ENCODE assay signal across 16 cellular contexts in genomic region chr4:158018090-158018808, GRCh38.
A peak's percentile ranks its signal among the peaks of the same experiment; 100 is the strongest.
DNase-seq lines count a peak whose midpoint lies in the region; ATAC-seq, FAIRE-seq and TF ChIP-seq lines count a peak whose summit lies in the region.
"Had no signal": no experiment of that assay in that cellular context is flagged by ENCODE, and none has a peak within 500 bp of the region (broad histone marks: within the 10 kb centered on the region; RNA-seq: fewer than 3 reads in every experiment).

No MANE protein-coding gene starts in this region.

- no peak overlapping the region for H3K9ac ChIP-seq in HCT116 (ENCODE audit: low read length)
- no peak overlapping the region for H3K9ac ChIP-seq in astrocyte (ENCODE audit: low read length)

- CTCF ChIA-PET in HCT116 (lab: Charles Lee) = no interaction called here

- H3K4me1 ChIP-seq in HCT116 (ENCODE audit: control insufficient read depth in 1 of 2, insufficient read depth in 2 of 2, low read length in 2 of 2) = peaks cover 4 to 19% of the 10 kb centered on the region in 2 experiments
- peaks cover 32% of the 10 kb centered on the region for H3K4me1 ChIP-seq in astrocyte (ENCODE audit: insufficient read depth, low read length)

- no peak for ATAC-seq in HCT116
- ATAC-seq in HG03442 (IDR thresholded peaks at IDR 0.05; ENCODE audit: unreplicated experiment) = no peak
- ATAC-seq: PC-3; stimulated activated naive CD8-positive, alpha-beta T cell treated with anti-CD3 and anti-CD28 coated beads, Interleukin-15, Interleukin-2, amounts not matched to agents 100 U/mL and 50 U/mL, for 24 hours had no signal

- H3K4me1 Mint-ChIP-seq in astrocyte (ENCODE audit: low read depth, unreplicated experiment) (peaks cover 51% of the 10 kb centered on the region), neural crest cell (peaks cover 45% of the 10 kb centered on the region)

- H3K27ac ChIP-seq in HCT116 (ENCODE audit: low read depth, low read length) (no peak overlapping the region), astrocyte (ENCODE audit: low read depth, low read length) (peak overlapping the region; percentile 24)

- H3K9me2 ChIP-seq in HCT116 (ENCODE audit: insufficient read depth) = no peaks in the 10 kb centered on the region

- intact Hi-C loops in HCT116 (cut with micrococcal nuclease) = no loop called here

- DNase-seq in HCT116 (ENCODE audit: low read depth, low spot score) (no peak), NOMO-1 (lab: John Stamatoyannopoulos, UW; ENCODE audit: unreplicated experiment in 2 of 2) (peak; percentile 68 to 83), astrocyte (ENCODE audit: low read depth) (peak; percentile 85), neural crest cell (ENCODE audit: low read depth, low spot score) (no peak), NCI-H2171 treated with DMSO at 0.1 percent for 48 hours (lab: John Stamatoyannopoulos, UW) (no peak), T-helper 9 cell (no peak), HCEC 1CT (no peak)
- DNase-seq: activated CD4-positive, CD25-positive, alpha-beta regulatory T cell treated with anti-CD3 and anti-CD28 coated beads, Interleukin-2, amount 50 U/mL, for 72 hours; cerebellar nuclear complex; midbrain; nucleus accumbens; PC-3; stimulated activated naive CD8-positive, alpha-beta T cell treated with anti-CD3 and anti-CD28 coated beads, Interleukin-15, Interleukin-2, amounts not matched to agents 100 U/mL and 50 U/mL, for 24 hours had no signal

- no peak for TF ChIP-seq POLR2A in HCT116 (IDR thresholded peaks at IDR 0.05; ENCODE audit: borderline replicate concordance, extremely low read depth, insufficient read depth, insufficient read length)

- RAD21 ChIA-PET in HCT116 (lab: Charles Lee; ENCODE audit: low non-redundant PET in 1 of 2, low total read pairs in 2 of 2, uncharacterized antibody in 2 of 2, unreplicated experiment in 2 of 2) = no interaction called here

- H3K4me3 Mint-ChIP-seq in astrocyte (ENCODE audit: unreplicated experiment) (no peak overlapping the region), neural crest cell (peak overlapping the region; percentile 9)
- H3K4me3 Mint-ChIP-seq: activated naive CD8-positive, alpha-beta T cell had no signal

- peak overlapping the region; percentile 70 for H3K27ac Mint-ChIP-seq in astrocyte (ENCODE audit: unreplicated experiment)
- H3K27ac Mint-ChIP-seq in neural crest cell (ENCODE audit: unreplicated experiment) = peak overlapping the region; percentile 46
- H3K27ac Mint-ChIP-seq: activated naive CD8-positive, alpha-beta T cell had no signal

- H3K4me2 ChIP-seq in HCT116 (ENCODE audit: low read length) = no peak overlapping the region
- H3K4me2 ChIP-seq in astrocyte (ENCODE audit: low read length) = peak overlapping the region; percentile 30

- no peak for TF ChIP-seq CTCF in HCT116 (IDR thresholded peaks at IDR 0.05 in 2 of 3, conservative IDR thresholded peaks at IDR 0.05 in 1 of 3; ENCODE audit: borderline replicate concordance in 1 of 3, insufficient read depth in 1 of 3, low read depth in 2 of 3, low read length in 2 of 3)
- TF ChIP-seq CTCF in astrocyte (IDR thresholded peaks at IDR 0.05; ENCODE audit: insufficient read depth, low read depth, low read length) = no peak
- TF ChIP-seq CTCF in neural crest cell (conservative IDR thresholded peaks at IDR 0.05) = no peak

- H3K36me3 ChIP-seq in HCT116 (ENCODE audit: control insufficient read depth in 1 of 2, insufficient read depth in 2 of 2, low read length in 2 of 2) (no peaks in the 10 kb centered on the region), astrocyte (ENCODE audit: insufficient read depth, low read length) (no peaks in the 10 kb centered on the region)

- no peak for TF ChIP-seq RAD21 in HCT116 (IDR thresholded peaks at IDR 0.05; ENCODE audit: low read depth)

- BruUV-seq in HCT116 (replicated peaks; lab: Mats Ljungman, UMichigan) = no TSS peak

- H3K4me3 ChIP-seq in HCT116 (replicated peaks in 1 of 2; ENCODE audit: low read depth in 1 of 2, low read length in 2 of 2) (no peak overlapping the region), astrocyte (ENCODE audit: insufficient read depth, low read depth, low read length) (no peak overlapping the region)

- H3K27me3 Mint-ChIP-seq in astrocyte (ENCODE audit: low read depth, unreplicated experiment) = no peaks in the 10 kb centered on the region
- H3K27me3 Mint-ChIP-seq in neural crest cell (ENCODE audit: low read depth) = no peaks in the 10 kb centered on the region

- H2AFZ ChIP-seq in HCT116 (ENCODE audit: low read depth, low read length, poor library complexity, severe bottlenecking) = peak overlapping the region; percentile 29
- H2AFZ ChIP-seq in astrocyte (ENCODE audit: low read depth, low read length) = no peak overlapping the region

- no peak for FAIRE-seq in astrocyte (lab: Jason Lieb, UNC)
- FAIRE-seq: urothelium cell line had no signal

- no peaks in the 10 kb centered on the region for H3K9me3 Mint-ChIP-seq in astrocyte (ENCODE audit: unreplicated experiment)
- no peaks in the 10 kb centered on the region for H3K9me3 Mint-ChIP-seq in neural crest cell

- H3K79me2 ChIP-seq in HCT116 (ENCODE audit: insufficient read depth, low read length) = no peaks in the 10 kb centered on the region
- H3K79me2 ChIP-seq in astrocyte (ENCODE audit: insufficient read depth, low read length) = no peaks in the 10 kb centered on the region

- no peaks in the 10 kb centered on the region for H4K20me1 ChIP-seq in HCT116 (ENCODE audit: insufficient read depth)
- no peaks in the 10 kb centered on the region for H4K20me1 ChIP-seq in astrocyte (ENCODE audit: insufficient read depth, low read length)

- no peaks in the 10 kb centered on the region for H3K9me3 ChIP-seq in HCT116 (ENCODE audit: control insufficient read depth in 1 of 2, insufficient read depth in 1 of 2, low read depth in 1 of 2, low read length in 2 of 2)
- H3K9me3 ChIP-seq in astrocyte (ENCODE audit: insufficient read depth, low read depth, low read length) = no peaks in the 10 kb centered on the region

- POLR2A ChIA-PET in HCT116 (lab: Charles Lee) = no interaction called here

- H3K27me3 ChIP-seq in HCT116 (ENCODE audit: insufficient read depth, low read length) (no peaks in the 10 kb centered on the region), astrocyte (ENCODE audit: insufficient read depth, low read length) (no peaks in the 10 kb centered on the region)

- H3K36me3 Mint-ChIP-seq in astrocyte (ENCODE audit: low read depth, unreplicated experiment) (no peaks in the 10 kb centered on the region), neural crest cell (ENCODE audit: low read depth) (no peaks in the 10 kb centered on the region)
- H3K36me3 Mint-ChIP-seq: activated naive CD8-positive, alpha-beta T cell had no signal

TF ChIP-seq in HCT116, 20 proteins besides CTCF, POLR2A, EP300 and RAD21:
- TF ChIP-seq EGR1 (IDR thresholded peaks at IDR 0.05; ENCODE audit: low read depth) (no peak), SRF (IDR thresholded peaks at IDR 0.05; ENCODE audit: low read depth) (no peak), EZH2 (IDR thresholded peaks at IDR 0.05) (no peak), REST (IDR thresholded peaks at IDR 0.05; ENCODE audit: low read depth) (no peak), YY1 (IDR thresholded peaks at IDR 0.05; ENCODE audit: extremely low read depth, insufficient replicate concordance, low read depth, low read length) (no peak)

Comparison
In these comparisons a context has a peak if more than half of its experiments do, and no peak if none do; other contexts are left out.
1. DNase-seq: peak in NOMO-1 (2 of 2) and astrocyte (single experiment); none in HCT116 (single experiment), neural crest cell (single experiment), NCI-H2171 treated with DMSO at 0.1 percent for 48 hours (single experiment), T-helper 9 cell (single experiment) and HCEC 1CT (single experiment).